Comparison of ENCODE assay signal across 1 cellular context in genomic region chr10:132054564-132054963, GRCh38.
TF ChIP-seq lines count a peak whose summit lies in the region.

No MANE protein-coding gene starts in this region.

TF ChIP-seq in WTC11, 78 proteins besides CTCF, POLR2A, EP300 and RAD21 (continued from another document):
- 0 out of 2 replicates have a peak, but pooled peaks have one; percentile 29 for TF ChIP-seq ZBTB43 (CRISPR knock-in tag; IDR thresholded peaks at IDR 0.05)
- no peak for TF ChIP-seq FOXJ3 (CRISPR knock-in tag; IDR thresholded peaks at IDR 0.05; ENCODE audit: borderline replicate concordance)
- TF ChIP-seq ZNF121 (CRISPR knock-in tag; IDR thresholded peaks at IDR 0.05), result no peak
- TF ChIP-seq MLX (CRISPR knock-in tag; IDR thresholded peaks at IDR 0.05), result no peak
- no peak for TF ChIP-seq NFYB (CRISPR knock-in tag; conservative IDR thresholded peaks at IDR 0.05; ENCODE audit: low read depth)
- TF ChIP-seq SMAD3 (CRISPR knock-in tag; IDR thresholded peaks at IDR 0.05; ENCODE audit: borderline replicate concordance), result no peak
- TF ChIP-seq STAT6 (CRISPR knock-in tag; conservative IDR thresholded peaks at IDR 0.05; ENCODE audit: low read depth), result no peak
- TF ChIP-seq ATF6 (CRISPR knock-in tag; IDR thresholded peaks at IDR 0.05), result no peak
- no peak for TF ChIP-seq ZNF416 (CRISPR knock-in tag; IDR thresholded peaks at IDR 0.05)
- TF ChIP-seq ZNF317 (CRISPR knock-in tag; IDR thresholded peaks at IDR 0.05; ENCODE audit: borderline replicate concordance, low read depth), result no peak
- TF ChIP-seq ZNF423 (CRISPR knock-in tag; IDR thresholded peaks at IDR 0.05), result no peak
- 0 out of 2 replicates have a peak, but pooled peaks have one; percentile 22 for TF ChIP-seq CREB1 (CRISPR knock-in tag; IDR thresholded peaks at IDR 0.05)
- no peak for TF ChIP-seq MYBL2 (CRISPR knock-in tag; IDR thresholded peaks at IDR 0.05)
- peak; percentile 68; the same call in 1 of the 2 replicates for TF ChIP-seq SMAD4 (CRISPR knock-in tag; IDR thresholded peaks at IDR 0.05)
- peak; percentile 86; the same call in 1 of the 2 replicates for TF ChIP-seq FOXP4 (CRISPR knock-in tag; IDR thresholded peaks at IDR 0.05)
- no peak for TF ChIP-seq ZNF232 (CRISPR knock-in tag; IDR thresholded peaks at IDR 0.05)
- no peak for TF ChIP-seq GABPB1 (CRISPR knock-in tag; IDR thresholded peaks at IDR 0.05)
- no peak for TF ChIP-seq HMGA2 (CRISPR knock-in tag; IDR thresholded peaks at IDR 0.05)
- TF ChIP-seq ZNF532 (CRISPR knock-in tag; IDR thresholded peaks at IDR 0.05; ENCODE audit: borderline replicate concordance), result no peak
- no peak for TF ChIP-seq HMGXB4 (CRISPR knock-in tag; IDR thresholded peaks at IDR 0.05)
- TF ChIP-seq ATF1 (CRISPR knock-in tag; IDR thresholded peaks at IDR 0.05), result no peak
- TF ChIP-seq ZNF671 (CRISPR knock-in tag; IDR thresholded peaks at IDR 0.05), result no peak
- no peak for TF ChIP-seq FOXK1 (CRISPR knock-in tag; IDR thresholded peaks at IDR 0.05)
- TF ChIP-seq PRDM15 (CRISPR knock-in tag; IDR thresholded peaks at IDR 0.05), result no peak
- no peak for TF ChIP-seq SP1 (CRISPR knock-in tag; conservative IDR thresholded peaks at IDR 0.05)
- TF ChIP-seq ZBTB21 (CRISPR knock-in tag; IDR thresholded peaks at IDR 0.05; ENCODE audit: borderline replicate concordance), result 0 out of 2 replicates have a peak, but pooled peaks have one; percentile 61
- no peak for TF ChIP-seq NR2C2 (CRISPR knock-in tag; IDR thresholded peaks at IDR 0.05)
- no peak for TF ChIP-seq RELA (CRISPR knock-in tag; IDR thresholded peaks at IDR 0.05; ENCODE audit: borderline replicate concordance)
- no peak for TF ChIP-seq ETV6 (CRISPR knock-in tag; IDR thresholded peaks at IDR 0.05)
- no peak for TF ChIP-seq GRHL2 (CRISPR knock-in tag; IDR thresholded peaks at IDR 0.05; ENCODE audit: insufficient replicate concordance, severe bottlenecking)
- TF ChIP-seq KAT7 (CRISPR knock-in tag; IDR thresholded peaks at IDR 0.05; ENCODE audit: borderline replicate concordance), result no peak
